ENCODE assay signal across 18 cellular contexts in the genomic region with DNA sequence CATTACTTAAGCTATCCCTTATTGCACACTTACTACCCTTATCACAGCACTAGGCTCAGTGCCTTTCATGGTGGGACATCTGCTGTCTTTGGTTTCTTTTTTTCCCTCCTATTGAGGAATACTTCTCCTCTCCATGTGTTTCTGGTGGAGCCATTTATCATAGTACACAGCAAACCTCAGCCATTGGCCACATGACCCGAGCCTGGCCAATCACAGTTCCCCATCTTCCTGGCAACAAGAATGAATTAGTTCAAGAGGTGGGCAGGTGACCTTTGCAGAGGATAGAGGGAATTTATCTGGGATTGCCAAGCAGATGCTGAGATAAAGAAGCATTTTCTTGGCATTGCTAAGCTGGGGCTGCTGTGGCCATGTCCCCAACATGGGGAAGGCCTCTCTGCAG.
A peak's percentile ranks its signal among the peaks of the same experiment; 100 is the strongest.
DNase-seq lines count a peak whose midpoint lies in the region; ATAC-seq, FAIRE-seq and TF ChIP-seq lines count a peak whose summit lies in the region.
"Had no signal": no experiment of that assay in that cellular context is flagged by ENCODE, and none has a peak within 500 bp of the region (broad histone marks: within the 10 kb centered on the region; RNA-seq: fewer than 3 reads in every experiment).

No MANE protein-coding gene starts in this region.

- H3K4me3 Mint-ChIP-seq in osteocyte (ENCODE audit: unreplicated experiment), result no peak overlapping the region
- H3K4me3 Mint-ChIP-seq: CD4-positive, alpha-beta T cell had no signal

- no peak overlapping the region for H4K8ac ChIP-seq in H1 (ENCODE audit: extremely low read depth, insufficient read depth, low read length)

- peaks cover 30% of the 10 kb centered on the region for H3K27me3 Mint-ChIP-seq in osteocyte (ENCODE audit: unreplicated experiment)

- H3K36me3 ChIP-seq in SK-N-SH (replicated peaks in 1 of 2; ENCODE audit: control insufficient read depth in 1 of 2, insufficient read depth in 2 of 2, low read length in 1 of 2) (no peaks in the 10 kb centered on the region), H1 (ENCODE audit: control insufficient read depth in 2 of 4, insufficient read depth in 4 of 4, low read length in 3 of 4) (no peaks in the 10 kb centered on the region), gastroesophageal sphincter (no peaks in the 10 kb centered on the region)
- H3K36me3 ChIP-seq: HAP-1 had no signal

- H3K79me1 ChIP-seq in H1 (ENCODE audit: low read depth, low read length), result no peaks in the 10 kb centered on the region

- H3K79me2 ChIP-seq in SK-N-SH (ENCODE audit: insufficient read depth) (no peaks in the 10 kb centered on the region), H1 (ENCODE audit: control insufficient read depth in 1 of 2, insufficient read depth in 2 of 2, low read length in 2 of 2) (no peaks in the 10 kb centered on the region)

- H2BK12ac ChIP-seq in H1 (ENCODE audit: low read depth, low read length), result no peak overlapping the region

- WGBS in SK-N-SH (ENCODE audit: low lambda C conversion rate), result 20% methylated on average over 1 of the region's 1 CpG
- WGBS in H1 (ENCODE audit: extremely low coverage in 1 of 2, insufficient coverage in 1 of 2, insufficient read length in 1 of 2, insufficient replicate concordance in 2 of 2, low coverage in 1 of 2, low lambda C conversion rate in 2 of 2, missing lambda C conversion rate in 1 of 2), 2 experiments, result 94% methylated on average over 1 of the region's 1 CpG; no CpG with 5 or more reads in 1 of the 2 experiments
- WGBS in gastroesophageal sphincter (ENCODE audit: low coverage in 1 of 2), 2 donors, result 100% methylated on average over 1 of the region's 1 CpG; no CpG with 5 or more reads in 1 of the 2 donors

- no peaks in the 10 kb centered on the region for H3K23me2 ChIP-seq in H1 (ENCODE audit: low read depth, low read length)

- CTCF ChIA-PET in SK-N-SH (lab: Yijun Ruan, JAX) (interaction anchor here (1.1 to 1.2 kb wide), 3 partner anchors 12 to 259 kb away, joined by 3 read pairs; no protein-coding TSS in a partner anchor), H1 (lab: Charles Lee; ENCODE audit: partially characterized antibody) (interaction anchor here (2.1 kb wide), 1 partner anchor 9 kb away, joined by 5 read pairs; no protein-coding TSS in a partner anchor)

- H3K27me3 ChIP-seq in SK-N-SH (ENCODE audit: insufficient read depth) (no peaks in the 10 kb centered on the region; the same call in 1 of the 2 replicates), H1 (replicated peaks in 1 of 4; ENCODE audit: control insufficient read depth in 3 of 4, extremely low read depth in 1 of 4, insufficient read depth in 3 of 4, low read length in 3 of 4) (no peaks in the 10 kb centered on the region), gastroesophageal sphincter (peaks cover 17% of the 10 kb centered on the region)

- H2BK120ac ChIP-seq in H1 (replicated peaks; ENCODE audit: low read depth, low read length), result no peak overlapping the region

- no peak overlapping the region for H2AFZ ChIP-seq in SK-N-SH (ENCODE audit: low read depth)
- peak overlapping the region; percentile 77; the same call in 1 of the 2 replicates for H2AFZ ChIP-seq in H1 (ENCODE audit: low read length)

- H2AK5ac ChIP-seq in H1 (ENCODE audit: low read depth, low read length), result no peak overlapping the region

- no peak overlapping the region for H4K5ac ChIP-seq in H1 (ENCODE audit: insufficient read length, low read depth, low read length)

- H3K27ac ChIP-seq in SK-N-SH (ENCODE audit: low read depth in 2 of 2, low read length in 1 of 2) (no peak overlapping the region), H1 (ENCODE audit: low read depth, low read length) (no peak overlapping the region), gastroesophageal sphincter (no peak overlapping the region)
- H3K27ac ChIP-seq: 22Rv1, A549, C4-2B had no signal

- no peak overlapping the region for H3K56ac ChIP-seq in H1 (replicated peaks; ENCODE audit: insufficient read length, low read depth, low read length)

- no peak overlapping the region for H3K23ac ChIP-seq in H1 (ENCODE audit: insufficient read length)

- POLR2A ChIA-PET in SK-N-SH (lab: Yijun Ruan, JAX) (no interaction called here), H1 (lab: Charles Lee; ENCODE audit: partially characterized antibody) (no interaction called here)

- H3K36me3 Mint-ChIP-seq in osteocyte (ENCODE audit: unreplicated experiment), result no peaks in the 10 kb centered on the region

- H2BK15ac ChIP-seq in H1 (ENCODE audit: low read length), result no peak overlapping the region

- in situ Hi-C loops in SK-MEL-5 (cut with HindIII; ENCODE audit: low pct_unique_long_range_greater_than_20kb, low sequenced_read_pairs), result no loop called here

- H3K9ac ChIP-seq in SK-N-SH (no peak overlapping the region), H1 (replicated peaks in 1 of 4; ENCODE audit: extremely low read depth in 1 of 4, low read depth in 3 of 4, low read length in 3 of 4) (no peak overlapping the region)

- no peak overlapping the region for H3K4ac ChIP-seq in H1 (replicated peaks; ENCODE audit: insufficient read length, low read depth, low read length)

- H4K20me1 ChIP-seq in SK-N-SH (ENCODE audit: insufficient read depth) (no peaks in the 10 kb centered on the region), H1 (replicated peaks in 1 of 2; ENCODE audit: control insufficient read depth in 1 of 2, insufficient read depth in 2 of 2, low read length in 2 of 2) (no peaks in the 10 kb centered on the region)

- FAIRE-seq in H1 (lab: Jason Lieb, UNC), result no peak
- FAIRE-seq: A549, D721Med, G401.6, GM12891 had no signal

- H4K91ac ChIP-seq in H1 (replicated peaks; ENCODE audit: insufficient read length, low read length), result no peak overlapping the region

- no peak overlapping the region for H2BK5ac ChIP-seq in H1 (ENCODE audit: low read depth, low read length)

- no peak for TF ChIP-seq POLR2A in H1 (IDR thresholded peaks at IDR 0.05; ENCODE audit: control extremely low read depth in 1 of 2, low read depth in 2 of 2, low read length in 2 of 2)
- no peak for TF ChIP-seq POLR2A in gastroesophageal sphincter (IDR thresholded peaks at IDR 0.05)

- no peak for TF ChIP-seq CTCF in SK-N-SH (IDR thresholded peaks at IDR 0.05)
- no peak for TF ChIP-seq CTCF in H1 (IDR thresholded peaks at IDR 0.05; ENCODE audit: control extremely low read depth in 1 of 3, insufficient read depth in 1 of 3, low read depth in 1 of 3, low read length in 3 of 3)
- TF ChIP-seq CTCF in osteocyte (IDR thresholded peaks at IDR 0.05), result no peak
- TF ChIP-seq CTCF in gastroesophageal sphincter (IDR thresholded peaks at IDR 0.05), result no peak

- no peak overlapping the region for H3K18ac ChIP-seq in H1 (ENCODE audit: extremely low read depth, low read length)

- H3K4me1 Mint-ChIP-seq in osteocyte (ENCODE audit: unreplicated experiment), result peaks cover 42% of the 10 kb centered on the region

- no peak overlapping the region for H3K14ac ChIP-seq in H1 (ENCODE audit: insufficient read length)

- H3K27ac Mint-ChIP-seq in osteocyte (ENCODE audit: unreplicated experiment), result no peak overlapping the region
- H3K27ac Mint-ChIP-seq: CD4-positive, alpha-beta T cell had no signal

- peaks cover 4% of the 10 kb centered on the region for H3F3A ChIP-seq in SK-N-SH (replicated peaks; ENCODE audit: insufficient read depth)

- H3K4me1 ChIP-seq in SK-N-SH (ENCODE audit: control insufficient read depth in 1 of 2, insufficient read depth in 2 of 2, low read depth in 1 of 2, low read length in 1 of 2) (peaks cover 0 to 8% of the 10 kb centered on the region in 2 experiments; a peak in 1 of 4 replicates), H1 (replicated peaks in 1 of 4; ENCODE audit: control insufficient read depth in 3 of 4, insufficient read depth in 4 of 4, low read length in 3 of 4) (no peaks in the 10 kb centered on the region), gastroesophageal sphincter (no peaks in the 10 kb centered on the region)
- H3K4me1 ChIP-seq: A549, Caco-2, HAP-1 had no signal

- H3K9me3 ChIP-seq in SK-N-SH (no peaks in the 10 kb centered on the region), H1 (ENCODE audit: insufficient read depth in 2 of 2, low read depth in 1 of 2, low read length in 1 of 2) (no peaks in the 10 kb centered on the region), gastroesophageal sphincter (peaks cover 0 to 7% (median 0%) of the 10 kb centered on the region in 3 donors)
- H3K9me3 ChIP-seq: A549, Caco-2, HAP-1 had no signal

- H2BK20ac ChIP-seq in H1 (ENCODE audit: low read length), result no peak overlapping the region

- no peak for TF ChIP-seq EP300 in SK-N-SH (IDR thresholded peaks at IDR 0.05; ENCODE audit: borderline replicate concordance in 1 of 2, low read depth in 1 of 2, low read length in 1 of 2)
- TF ChIP-seq EP300 in H1 (IDR thresholded peaks at IDR 0.05; ENCODE audit: borderline replicate concordance in 1 of 2, low read depth in 2 of 2, low read length in 2 of 2), result no peak
- no peak for TF ChIP-seq EP300 in gastroesophageal sphincter (IDR thresholded peaks at IDR 0.05)

- ATAC-seq in SK-N-SH treated with all-trans-retinoic acid at 6 μM for 48 hours (no peak), GM18861 (IDR thresholded peaks at IDR 0.05; ENCODE audit: unreplicated experiment) (no peak), gastroesophageal sphincter (no peak)
- ATAC-seq: A549 had no signal

- H3K4me2 ChIP-seq in SK-N-SH (no peak overlapping the region), H1 (ENCODE audit: insufficient read depth in 1 of 2, low read depth in 2 of 2, low read length in 2 of 2) (no peak overlapping the region)
- H3K4me2 ChIP-seq: A549 had no signal

- no peak for DNase-seq in SK-N-SH
- DNase-seq in SK-MEL-5 (ENCODE audit: low read depth, low spot score), result peak; percentile 4
- peak in 1 of 2 experiments; percentile 33 for DNase-seq in H1 (ENCODE audit: low read depth in 1 of 2, low spot score in 2 of 2)
- DNase-seq in osteocyte (ENCODE audit: extremely low spot score, unreplicated experiment), result peak; percentile 15
- no peak for DNase-seq in NCI-H1930 (lab: John Stamatoyannopoulos, UW)
- DNase-seq: AML-193; Caco-2; CD4-positive, alpha-beta T cell had no signal

- H3K4me3 ChIP-seq in SK-N-SH (ENCODE audit: low read depth in 2 of 2, low read length in 1 of 2) (no peak overlapping the region), H1 (ENCODE audit: extremely low read depth in 1 of 4, insufficient read depth in 2 of 4, low read depth in 3 of 4, low read length in 4 of 4) (no peak overlapping the region), gastroesophageal sphincter (no peak overlapping the region)
- H3K4me3 ChIP-seq: A549, HAP-1 had no signal

- no peaks in the 10 kb centered on the region for H3K9me2 ChIP-seq in SK-N-SH

- H3K9me3 Mint-ChIP-seq in osteocyte (ENCODE audit: unreplicated experiment), result no peaks in the 10 kb centered on the region
- H3K9me3 Mint-ChIP-seq: CD4-positive, alpha-beta T cell had no signal

- TF ChIP-seq RAD21 in SK-N-SH (IDR thresholded peaks at IDR 0.05; ENCODE audit: low read length) (no peak), H1 (IDR thresholded peaks at IDR 0.05 in 1 of 2, conservative IDR thresholded peaks at IDR 0.05 in 1 of 2; ENCODE audit: low read depth in 2 of 2, low read length in 2 of 2) (no peak)

TF ChIP-seq in SK-N-SH, 30 proteins besides CTCF, POLR2A, EP300 and RAD21 (continues in another document):
- no peak for TF ChIP-seq MXI1 (IDR thresholded peaks at IDR 0.05; ENCODE audit: low read depth, low read length)

TF ChIP-seq in H1, 55 proteins besides CTCF, POLR2A, EP300 and RAD21 (continues in another document):
- no peak for TF ChIP-seq EZH2 (IDR thresholded peaks at IDR 0.05; ENCODE audit: low read depth, low read length, severe bottlenecking)

Comparison
In these comparisons a context has a peak if more than half of its experiments do, and no peak if none do; other contexts are left out.
1. DNase-seq: peak in SK-MEL-5 (single experiment) and osteocyte (single experiment); none in SK-N-SH (single experiment) and NCI-H1930 (0 of 2).